Comparison of ENCODE assay signal across 39 cellular contexts in genomic region chr5:165808358-165808757, GRCh38.
"Had no signal": no experiment of that assay in that cellular context is flagged by ENCODE, and none has a peak within 500 bp of the region (broad histone marks: within the 10 kb centered on the region; RNA-seq: fewer than 3 reads in every experiment).

No MANE protein-coding gene starts in this region.

- H3K27me3 Mint-ChIP-seq: activated naive CD4-positive, alpha-beta T cell treated with anti-CD3 and anti-CD28 coated beads, Interleukin-2, amount 10 ng/mL, durations not matched to agents 7 days and 5 days; activated naive CD4-positive, alpha-beta T cell treated with anti-CD3 and anti-CD28 coated beads, Interleukin-2, amount 50 U/mL, for 24 hours; activated naive CD8-positive, alpha-beta T cell; activated naive CD8-positive, alpha-beta T cell treated with anti-CD3 and anti-CD28 coated beads for 36 hours; activated naive CD8-positive, alpha-beta T cell treated with anti-CD3 and anti-CD28 coated beads, Interleukin-2, amount 10 ng/mL, durations not matched to agents 7 days and 5 days; activated naive CD8-positive, alpha-beta T cell treated with anti-CD3 and anti-CD28 coated beads, Interleukin-2, amount 50 U/mL, for 24 hours; activated T-cell treated with anti-CD3 and anti-CD28 coated beads, Interleukin-2, amount 50 U/mL, for 24 hours; activated T-helper 17 cell treated with anti-CD3 and anti-CD28 coated beads, Interleukin-2, amount 50 U/mL, for 72 hours; brain; central memory CD8-positive, alpha-beta T cell had no signal

- H3K4me3 ChIP-seq: adrenal gland, ascending aorta, body of pancreas, breast epithelium, cardiac muscle cell had no signal

- H3K4me1 ChIP-seq: adrenal gland, ascending aorta, body of pancreas, breast epithelium had no signal

- H3K27me3 ChIP-seq: adrenal gland, ascending aorta, body of pancreas, breast epithelium, cardiac muscle cell had no signal

- FAIRE-seq: astrocyte, bronchial epithelial cell had no signal

- H3K36me3 ChIP-seq: adrenal gland, ascending aorta, breast epithelium, cardiac muscle cell had no signal

- H3K36me3 Mint-ChIP-seq: activated naive CD4-positive, alpha-beta T cell treated with anti-CD3 and anti-CD28 coated beads, Interleukin-2, amount 10 ng/mL, durations not matched to agents 7 days and 5 days; activated naive CD4-positive, alpha-beta T cell treated with anti-CD3 and anti-CD28 coated beads, Interleukin-2, amount 50 U/mL, for 24 hours; activated naive CD4-positive, alpha-beta T cell treated with anti-CD3 and anti-CD28 coated beads, Interleukin-2, amount 50 U/mL, for 72 hours; activated naive CD8-positive, alpha-beta T cell; activated naive CD8-positive, alpha-beta T cell treated with anti-CD3 and anti-CD28 coated beads for 36 hours; activated naive CD8-positive, alpha-beta T cell treated with anti-CD3 and anti-CD28 coated beads, Interleukin-2, amount 10 ng/mL, durations not matched to agents 7 days and 5 days; brain had no signal

- H3K4me1 Mint-ChIP-seq: activated naive CD4-positive, alpha-beta T cell treated with anti-CD3 and anti-CD28 coated beads, Interleukin-2, amount 10 ng/mL, durations not matched to agents 7 days and 5 days; activated naive CD4-positive, alpha-beta T cell treated with anti-CD3 and anti-CD28 coated beads, Interleukin-2, amount 50 U/mL, for 24 hours; activated naive CD8-positive, alpha-beta T cell treated with anti-CD3 and anti-CD28 coated beads for 36 hours; activated naive CD8-positive, alpha-beta T cell treated with anti-CD3 and anti-CD28 coated beads, Interleukin-2, amount 10 ng/mL, durations not matched to agents 7 days and 5 days; activated naive CD8-positive, alpha-beta T cell treated with anti-CD3 and anti-CD28 coated beads, Interleukin-2, amount 50 U/mL, for 24 hours; activated T-helper 17 cell treated with anti-CD3 and anti-CD28 coated beads, Interleukin-2, amount 50 U/mL, for 72 hours; brain; central memory CD8-positive, alpha-beta T cell had no signal

- ATAC-seq: activated naive CD4-positive, alpha-beta T cell treated with anti-CD3 and anti-CD28 coated beads, Interleukin-2, amount 50 U/mL, for 72 hours; activated naive CD8-positive, alpha-beta T cell treated with anti-CD3 and anti-CD28 coated beads, Interleukin-2, amount 50 U/mL, for 24 hours; activated T-cell treated with anti-CD3 and anti-CD28 coated beads, Interleukin-2, amount 50 U/mL, for 4 hours; activated T-cell treated with anti-CD3 and anti-CD28 coated beads, Interleukin-2, amount 50 U/mL, for 72 hours; activated T-helper 17 cell treated with anti-CD3 and anti-CD28 coated beads, Interleukin-2, amount 50 U/mL, for 72 hours; body of pancreas had no signal

- H3K4me3 Mint-ChIP-seq: activated naive CD4-positive, alpha-beta T cell treated with anti-CD3 and anti-CD28 coated beads for 36 hours; activated naive CD4-positive, alpha-beta T cell treated with anti-CD3 and anti-CD28 coated beads, Interleukin-2, amount 10 ng/mL, durations not matched to agents 7 days and 5 days; activated naive CD4-positive, alpha-beta T cell treated with anti-CD3 and anti-CD28 coated beads, Interleukin-2, amount 50 U/mL, for 24 hours; activated naive CD8-positive, alpha-beta T cell; activated naive CD8-positive, alpha-beta T cell treated with anti-CD3 and anti-CD28 coated beads for 36 hours; activated naive CD8-positive, alpha-beta T cell treated with anti-CD3 and anti-CD28 coated beads, Interleukin-2, amount 10 ng/mL, durations not matched to agents 7 days and 5 days; activated naive CD8-positive, alpha-beta T cell treated with anti-CD3 and anti-CD28 coated beads, Interleukin-2, amount 50 U/mL, for 24 hours; activated T-cell treated with anti-CD3 and anti-CD28 coated beads, Interleukin-2, amount 50 U/mL, for 24 hours; activated T-cell treated with anti-CD3 and anti-CD28 coated beads, Interleukin-2, amount 50 U/mL, for 4 hours; activated T-cell treated with anti-CD3 and anti-CD28 coated beads, Interleukin-2, amount 50 U/mL, for 72 hours; activated T-helper 1 cell treated with anti-CD3 and anti-CD28 coated beads, Interleukin-12 subunit alpha, Interleukin-12 subunit beta, Interleukin-2, Interleukin-4 antibody, amounts not matched to agents 30 ng/mL and 10 ng/mL and 1 ng/mL, durations not matched to agents 14 hours and 24 hours and 36 hours; activated T-helper 17 cell treated with anti-CD3 and anti-CD28 coated beads, Interleukin-2, amount 50 U/mL, for 72 hours; brain; central memory CD8-positive, alpha-beta T cell had no signal

- H3K27ac ChIP-seq: adrenal gland, ascending aorta, body of pancreas, breast epithelium, cardiac muscle cell had no signal

- H3K27ac Mint-ChIP-seq: activated naive CD4-positive, alpha-beta T cell treated with anti-CD3 and anti-CD28 coated beads for 36 hours; activated naive CD4-positive, alpha-beta T cell treated with anti-CD3 and anti-CD28 coated beads, Interleukin-2, amount 10 ng/mL, durations not matched to agents 7 days and 5 days; activated naive CD4-positive, alpha-beta T cell treated with anti-CD3 and anti-CD28 coated beads, Interleukin-2, amount 50 U/mL, for 24 hours; activated naive CD4-positive, alpha-beta T cell treated with anti-CD3 and anti-CD28 coated beads, Interleukin-2, amount 50 U/mL, for 72 hours; activated naive CD8-positive, alpha-beta T cell; activated naive CD8-positive, alpha-beta T cell treated with anti-CD3 and anti-CD28 coated beads for 36 hours; activated naive CD8-positive, alpha-beta T cell treated with anti-CD3 and anti-CD28 coated beads, Interleukin-2, amount 10 ng/mL, durations not matched to agents 7 days and 5 days; activated naive CD8-positive, alpha-beta T cell treated with anti-CD3 and anti-CD28 coated beads, Interleukin-2, amount 50 U/mL, for 24 hours; activated T-cell treated with anti-CD3 and anti-CD28 coated beads, Interleukin-2, amount 50 U/mL, for 24 hours; activated T-cell treated with anti-CD3 and anti-CD28 coated beads, Interleukin-2, amount 50 U/mL, for 72 hours; activated T-helper 1 cell treated with anti-CD3 and anti-CD28 coated beads, Interleukin-12 subunit alpha, Interleukin-12 subunit beta, Interleukin-2, Interleukin-4 antibody, amounts not matched to agents 30 ng/mL and 10 ng/mL and 1 ng/mL, durations not matched to agents 14 hours and 24 hours and 36 hours; activated T-helper 17 cell treated with anti-CD3 and anti-CD28 coated beads, Interleukin-2, amount 50 U/mL, for 72 hours; activated T-helper 2 cell treated with anti-CD3 and anti-CD28 coated beads, Interferon-gamma antibody, Interleukin-2, Interleukin-4, amounts not matched to agents 10 μg/mL and 5 μg/mL and 100 μg/mL, durations not matched to agents 14 hours and 24 hours and 36 hours; brain had no signal

- DNase-seq: activated effector memory CD4-positive, alpha-beta T cell treated with anti-CD3 and anti-CD28 coated beads, Interleukin-2, amount 50 U/mL, for 16 hours; activated effector memory CD4-positive, alpha-beta T cell treated with Interleukin-2 at 50 U/mL for 16 hours; activated gamma-delta T cell; activated gamma-delta T cell treated with Interleukin-2 at 50 U/mL for 16 hours; activated naive CD4-positive, alpha-beta T cell; activated naive CD4-positive, alpha-beta T cell treated with anti-CD3 and anti-CD28 coated beads for 36 hours; activated naive CD4-positive, alpha-beta T cell treated with anti-CD3 and anti-CD28 coated beads, Interleukin-2, amount 10 ng/mL, durations not matched to agents 7 days and 5 days; activated naive CD4-positive, alpha-beta T cell treated with anti-CD3 and anti-CD28 coated beads, Interleukin-2, amount 50 U/mL, for 16 hours; activated naive CD4-positive, alpha-beta T cell treated with Interleukin-2 at 50 U/mL for 16 hours; activated naive CD8-positive, alpha-beta T cell treated with anti-CD3 and anti-CD28 coated beads for 36 hours; activated naive CD8-positive, alpha-beta T cell treated with anti-CD3 and anti-CD28 coated beads, Interleukin-2, amount 10 ng/mL, durations not matched to agents 7 days and 5 days; activated naive CD8-positive, alpha-beta T cell treated with anti-CD3 and anti-CD28 coated beads, Interleukin-2, amount 50 U/mL, for 24 hours; activated T-cell treated with anti-CD3 and anti-CD28 coated beads, Interleukin-2, amount 50 U/mL, for 1 hour; activated T-cell treated with anti-CD3 and anti-CD28 coated beads, Interleukin-2, amount 50 U/mL, for 24 hours; activated T-cell treated with anti-CD3 and anti-CD28 coated beads, Interleukin-2, amount 50 U/mL, for 4 hours; activated T-cell treated with anti-CD3 and anti-CD28 coated beads, Interleukin-2, amount 50 U/mL, for 48 hours; activated T-cell treated with anti-CD3 and anti-CD28 coated beads, Interleukin-2, amount 50 U/mL, for 72 hours; adrenal gland; amniotic stem cell; amygdala; anterior cingulate cortex; aorta; body of pancreas; caudate nucleus; central memory CD4-positive, alpha-beta T cell; cerebellar nuclear complex had no signal

- H3K9me3 Mint-ChIP-seq: activated naive CD4-positive, alpha-beta T cell treated with anti-CD3 and anti-CD28 coated beads, Interleukin-2, amount 50 U/mL, for 24 hours; activated naive CD4-positive, alpha-beta T cell treated with anti-CD3 and anti-CD28 coated beads, Interleukin-2, amount 50 U/mL, for 72 hours; activated T-helper 1 cell treated with anti-CD3 and anti-CD28 coated beads, Interleukin-12 subunit alpha, Interleukin-12 subunit beta, Interleukin-2, Interleukin-4 antibody, amounts not matched to agents 30 ng/mL and 10 ng/mL and 1 ng/mL, durations not matched to agents 14 hours and 24 hours and 36 hours; brain; central memory CD8-positive, alpha-beta T cell had no signal

- H3K9me3 ChIP-seq: adrenal gland, ascending aorta, body of pancreas, breast epithelium had no signal
